1 cellular context compared by ENCODE assay signal in genomic region chr1:150568567-150568966, GRCh38.
A peak's percentile ranks its signal among the peaks of the same experiment; 100 is the strongest.
TF ChIP-seq lines count a peak whose summit lies in the region.

No MANE protein-coding gene starts in this region.

TF ChIP-seq in A549, 52 proteins besides CTCF, POLR2A, EP300 and RAD21 (continued from another document):
- no peak for TF ChIP-seq MAZ (IDR thresholded peaks at IDR 0.05; ENCODE audit: borderline replicate concordance, low read depth, low read length)
- no peak for TF ChIP-seq BHLHE40 (IDR thresholded peaks at IDR 0.05; ENCODE audit: low read depth, low read length)
- no peak for TF ChIP-seq CBX2 (IDR thresholded peaks at IDR 0.05; ENCODE audit: borderline replicate concordance, low read depth)
- TF ChIP-seq MAX (IDR thresholded peaks at IDR 0.05), result no peak
- no peak for TF ChIP-seq NPAS2 (CRISPR knock-in tag; IDR thresholded peaks at IDR 0.05; ENCODE audit: borderline replicate concordance)
- TF ChIP-seq JUNB (IDR thresholded peaks at IDR 0.05), result no peak
- TF ChIP-seq CHD4 (IDR thresholded peaks at IDR 0.05; ENCODE audit: borderline replicate concordance), result no peak
- no peak for TF ChIP-seq MAFK (IDR thresholded peaks at IDR 0.05; ENCODE audit: partially characterized antibody)
- TF ChIP-seq RCOR1 (IDR thresholded peaks at IDR 0.05; ENCODE audit: low read depth, low read length), result no peak
- TF ChIP-seq REST (IDR thresholded peaks at IDR 0.05), result no peak
- TF ChIP-seq HDAC2 (IDR thresholded peaks at IDR 0.05), result no peak
- TF ChIP-seq HOXA7 (CRISPR knock-in tag; IDR thresholded peaks at IDR 0.05), result peak; percentile 93
- no peak for TF ChIP-seq JUN (IDR thresholded peaks at IDR 0.05)
- no peak for TF ChIP-seq ZSCAN20 (CRISPR knock-in tag; IDR thresholded peaks at IDR 0.05)
- TF ChIP-seq FOXS1 (CRISPR knock-in tag; IDR thresholded peaks at IDR 0.05), result no peak
- no peak for TF ChIP-seq ZC3H11A (IDR thresholded peaks at IDR 0.05)
- no peak for TF ChIP-seq EHMT2 (IDR thresholded peaks at IDR 0.05; ENCODE audit: low read depth)
- no peak for TF ChIP-seq CBX8 (IDR thresholded peaks at IDR 0.05)
- TF ChIP-seq, protein P1, sequence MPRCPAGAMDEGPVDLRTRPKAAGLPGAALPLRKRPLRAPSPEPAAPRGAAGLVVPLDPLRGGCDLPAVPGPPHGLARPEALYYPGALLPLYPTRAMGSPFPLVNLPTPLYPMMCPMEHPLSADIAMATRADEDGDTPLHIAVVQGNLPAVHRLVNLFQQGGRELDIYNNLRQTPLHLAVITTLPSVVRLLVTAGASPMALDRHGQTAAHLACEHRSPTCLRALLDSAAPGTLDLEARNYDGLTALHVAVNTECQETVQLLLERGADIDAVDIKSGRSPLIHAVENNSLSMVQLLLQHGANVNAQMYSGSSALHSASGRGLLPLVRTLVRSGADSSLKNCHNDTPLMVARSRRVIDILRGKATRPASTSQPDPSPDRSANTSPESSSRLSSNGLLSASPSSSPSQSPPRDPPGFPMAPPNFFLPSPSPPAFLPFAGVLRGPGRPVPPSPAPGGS (IDR thresholded peaks at IDR 0.05), result no peak
- peak; percentile 93; the same call in 1 of the 2 replicates for TF ChIP-seq FOSB (CRISPR knock-in tag; IDR thresholded peaks at IDR 0.05)
- peak; percentile 46 for TF ChIP-seq EHF (CRISPR knock-in tag; IDR thresholded peaks at IDR 0.05)
- TF ChIP-seq ZNF302 (CRISPR knock-in tag; IDR thresholded peaks at IDR 0.05), result no peak
- TF ChIP-seq KDM1A (IDR thresholded peaks at IDR 0.05; ENCODE audit: low read depth), result no peak
- no peak for TF ChIP-seq ESRRA (IDR thresholded peaks at IDR 0.05; ENCODE audit: borderline replicate concordance, low read length)
- TF ChIP-seq SMC3 (IDR thresholded peaks at IDR 0.05), result no peak
- TF ChIP-seq E2F6 (IDR thresholded peaks at IDR 0.05; ENCODE audit: borderline replicate concordance, low read depth), result no peak
- TF ChIP-seq, protein P2, sequence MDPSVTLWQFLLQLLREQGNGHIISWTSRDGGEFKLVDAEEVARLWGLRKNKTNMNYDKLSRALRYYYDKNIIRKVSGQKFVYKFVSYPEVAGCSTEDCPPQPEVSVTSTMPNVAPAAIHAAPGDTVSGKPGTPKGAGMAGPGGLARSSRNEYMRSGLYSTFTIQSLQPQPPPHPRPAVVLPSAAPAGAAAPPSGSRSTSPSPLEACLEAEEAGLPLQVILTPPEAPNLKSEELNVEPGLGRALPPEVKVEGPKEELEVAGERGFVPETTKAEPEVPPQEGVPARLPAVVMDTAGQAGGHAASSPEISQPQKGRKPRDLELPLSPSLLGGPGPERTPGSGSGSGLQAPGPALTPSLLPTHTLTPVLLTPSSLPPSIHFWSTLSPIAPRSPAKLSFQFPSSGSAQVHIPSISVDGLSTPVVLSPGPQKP (IDR thresholded peaks at IDR 0.05; ENCODE audit: low read depth, low read length), result no peak
- TF ChIP-seq TFCP2L1 (CRISPR knock-in tag; IDR thresholded peaks at IDR 0.05), result peak; percentile 80; the same call in 1 of the 2 replicates
- no peak for TF ChIP-seq FOSL2 (IDR thresholded peaks at IDR 0.05)
- no peak for TF ChIP-seq FOSL2 (CRISPR knock-in tag; IDR thresholded peaks at IDR 0.05)
- no peak for TF ChIP-seq CEBPB (IDR thresholded peaks at IDR 0.05)
- TF ChIP-seq RNF2 (IDR thresholded peaks at IDR 0.05; ENCODE audit: borderline replicate concordance, low read depth), result no peak
- TF ChIP-seq PHF8 (IDR thresholded peaks at IDR 0.05; ENCODE audit: borderline replicate concordance, low read depth), result no peak
- TF ChIP-seq, protein P3, sequence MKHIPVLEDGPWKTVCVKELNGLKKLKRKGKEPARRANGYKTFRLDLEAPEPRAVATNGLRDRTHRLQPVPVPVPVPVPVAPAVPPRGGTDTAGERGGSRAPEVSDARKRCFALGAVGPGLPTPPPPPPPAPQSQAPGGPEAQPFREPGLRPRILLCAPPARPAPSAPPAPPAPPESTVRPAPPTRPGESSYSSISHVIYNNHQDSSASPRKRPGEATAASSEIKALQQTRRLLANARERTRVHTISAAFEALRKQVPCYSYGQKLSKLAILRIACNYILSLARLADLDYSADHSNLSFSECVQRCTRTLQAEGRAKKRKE (CRISPR knock-in tag; IDR thresholded peaks at IDR 0.05; ENCODE audit: low read depth), result no peak
- no peak for TF ChIP-seq RFX5 (IDR thresholded peaks at IDR 0.05)
- no peak for TF ChIP-seq MYC (IDR thresholded peaks at IDR 0.05; ENCODE audit: borderline replicate concordance, low read length)
- 0 out of 2 replicates have a peak, but pooled peaks have one; percentile 20 for TF ChIP-seq POLR2AphosphoS2 (conservative IDR thresholded peaks at IDR 0.05; ENCODE audit: low read length)
- no peak for TF ChIP-seq GATA3 (IDR thresholded peaks at IDR 0.05; ENCODE audit: borderline replicate concordance)
- no peak for TF ChIP-seq HES2 (IDR thresholded peaks at IDR 0.05)
- TF ChIP-seq ZFP36 (IDR thresholded peaks at IDR 0.05; ENCODE audit: borderline replicate concordance, partially characterized antibody), result no peak
- TF ChIP-seq KDM5A (IDR thresholded peaks at IDR 0.05), result no peak
- TF ChIP-seq HOXB5 (CRISPR knock-in tag; IDR thresholded peaks at IDR 0.05), result 0 out of 2 replicates have a peak, but pooled peaks have one; percentile 28
- TF ChIP-seq SREBF2 (IDR thresholded peaks at IDR 0.05), result no peak
- no peak for TF ChIP-seq NFE2L2 (conservative IDR thresholded peaks at IDR 0.05; ENCODE audit: low read length)
